Comparison of ENCODE assay signal across 1 cellular context in the genomic region with DNA sequence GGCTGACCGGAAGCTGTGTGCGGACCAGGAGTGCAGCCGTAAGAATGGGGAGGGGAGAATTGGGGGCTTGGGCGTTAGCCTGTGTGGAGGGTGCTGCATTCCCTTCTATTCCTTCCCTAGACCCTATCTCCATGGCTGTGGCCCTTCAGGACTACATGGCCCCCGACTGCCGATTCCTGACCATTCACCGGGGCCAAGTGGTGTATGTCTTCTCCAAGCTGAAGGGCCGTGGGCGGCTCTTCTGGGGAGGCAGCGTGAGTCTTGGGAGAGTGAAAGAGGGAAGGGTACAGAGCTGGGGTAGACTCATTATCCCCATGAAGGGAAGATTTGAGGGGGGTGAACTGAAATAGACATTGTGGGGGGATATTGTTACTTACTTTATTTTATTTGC.
TF ChIP-seq lines count a peak whose summit lies in the region.

No MANE protein-coding gene starts in this region.

TF ChIP-seq in WTC11, 78 proteins besides CTCF, POLR2A, EP300 and RAD21 (continued from another document):
- TF ChIP-seq, protein P1, sequence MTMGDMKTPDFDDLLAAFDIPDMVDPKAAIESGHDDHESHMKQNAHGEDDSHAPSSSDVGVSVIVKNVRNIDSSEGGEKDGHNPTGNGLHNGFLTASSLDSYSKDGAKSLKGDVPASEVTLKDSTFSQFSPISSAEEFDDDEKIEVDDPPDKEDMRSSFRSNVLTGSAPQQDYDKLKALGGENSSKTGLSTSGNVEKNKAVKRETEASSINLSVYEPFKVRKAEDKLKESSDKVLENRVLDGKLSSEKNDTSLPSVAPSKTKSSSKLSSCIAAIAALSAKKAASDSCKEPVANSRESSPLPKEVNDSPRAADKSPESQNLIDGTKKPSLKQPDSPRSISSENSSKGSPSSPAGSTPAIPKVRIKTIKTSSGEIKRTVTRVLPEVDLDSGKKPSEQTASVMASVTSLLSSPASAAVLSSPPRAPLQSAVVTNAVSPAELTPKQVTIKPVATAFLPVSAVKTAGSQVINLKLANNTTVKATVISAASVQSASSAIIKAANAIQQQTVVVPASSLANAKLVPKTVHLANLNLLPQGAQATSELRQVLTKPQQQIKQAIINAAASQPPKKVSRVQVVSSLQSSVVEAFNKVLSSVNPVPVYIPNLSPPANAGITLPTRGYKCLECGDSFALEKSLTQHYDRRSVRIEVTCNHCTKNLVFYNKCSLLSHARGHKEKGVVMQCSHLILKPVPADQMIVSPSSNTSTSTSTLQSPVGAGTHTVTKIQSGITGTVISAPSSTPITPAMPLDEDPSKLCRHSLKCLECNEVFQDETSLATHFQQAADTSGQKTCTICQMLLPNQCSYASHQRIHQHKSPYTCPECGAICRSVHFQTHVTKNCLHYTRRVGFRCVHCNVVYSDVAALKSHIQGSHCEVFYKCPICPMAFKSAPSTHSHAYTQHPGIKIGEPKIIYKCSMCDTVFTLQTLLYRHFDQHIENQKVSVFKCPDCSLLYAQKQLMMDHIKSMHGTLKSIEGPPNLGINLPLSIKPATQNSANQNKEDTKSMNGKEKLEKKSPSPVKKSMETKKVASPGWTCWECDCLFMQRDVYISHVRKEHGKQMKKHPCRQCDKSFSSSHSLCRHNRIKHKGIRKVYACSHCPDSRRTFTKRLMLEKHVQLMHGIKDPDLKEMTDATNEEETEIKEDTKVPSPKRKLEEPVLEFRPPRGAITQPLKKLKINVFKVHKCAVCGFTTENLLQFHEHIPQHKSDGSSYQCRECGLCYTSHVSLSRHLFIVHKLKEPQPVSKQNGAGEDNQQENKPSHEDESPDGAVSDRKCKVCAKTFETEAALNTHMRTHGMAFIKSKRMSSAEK (CRISPR knock-in tag; IDR thresholded peaks at IDR 0.05; ENCODE audit: borderline replicate concordance), result no peak
- TF ChIP-seq, protein P2, sequence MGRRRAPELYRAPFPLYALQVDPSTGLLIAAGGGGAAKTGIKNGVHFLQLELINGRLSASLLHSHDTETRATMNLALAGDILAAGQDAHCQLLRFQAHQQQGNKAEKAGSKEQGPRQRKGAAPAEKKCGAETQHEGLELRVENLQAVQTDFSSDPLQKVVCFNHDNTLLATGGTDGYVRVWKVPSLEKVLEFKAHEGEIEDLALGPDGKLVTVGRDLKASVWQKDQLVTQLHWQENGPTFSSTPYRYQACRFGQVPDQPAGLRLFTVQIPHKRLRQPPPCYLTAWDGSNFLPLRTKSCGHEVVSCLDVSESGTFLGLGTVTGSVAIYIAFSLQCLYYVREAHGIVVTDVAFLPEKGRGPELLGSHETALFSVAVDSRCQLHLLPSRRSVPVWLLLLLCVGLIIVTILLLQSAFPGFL (CRISPR knock-in tag; IDR thresholded peaks at IDR 0.05; ENCODE audit: borderline replicate concordance), result no peak
